1 cellular context compared by ENCODE assay signal in genomic region chr20:34708621-34709043, GRCh38.
TF ChIP-seq lines count a peak whose summit lies in the region.

No MANE protein-coding gene starts in this region.

TF ChIP-seq in HepG2, 621 proteins besides CTCF, POLR2A, EP300 and RAD21 (continued from another document):
- TF ChIP-seq ZNF616 (CRISPR knock-in tag; IDR thresholded peaks at IDR 0.05; ENCODE audit: low read depth) (0 out of 2 replicates have a peak, but pooled peaks have one; percentile 21), SKI (IDR thresholded peaks at IDR 0.05; ENCODE audit: partially characterized antibody) (no peak), STAG1 (CRISPR knock-in tag; IDR thresholded peaks at IDR 0.05) (peak; percentile 67), ZBTB33 (CRISPR knock-in tag; IDR thresholded peaks at IDR 0.05) (peak; percentile 68), ZBTB40 (IDR thresholded peaks at IDR 0.05) (no peak), ZBTB40 (CRISPR knock-in tag; IDR thresholded peaks at IDR 0.05) (no peak), GMEB2 (CRISPR knock-in tag; IDR thresholded peaks at IDR 0.05; ENCODE audit: low read depth) (no peak), EHMT2 (IDR thresholded peaks at IDR 0.05; ENCODE audit: borderline replicate concordance, low read depth, low read length) (no peak), HOXA3 (CRISPR knock-in tag; IDR thresholded peaks at IDR 0.05) (0 out of 2 replicates have a peak, but pooled peaks have one; percentile 1), ATF7 (IDR thresholded peaks at IDR 0.05) (no peak), ATF7 (CRISPR knock-in tag; IDR thresholded peaks at IDR 0.05) (0 out of 2 replicates have a peak, but pooled peaks have one; percentile 1)
TF ChIP-seq in HepG2: peak in this region for 6.
